Comparison of ENCODE assay signal across 1 cellular context in the genomic region with DNA sequence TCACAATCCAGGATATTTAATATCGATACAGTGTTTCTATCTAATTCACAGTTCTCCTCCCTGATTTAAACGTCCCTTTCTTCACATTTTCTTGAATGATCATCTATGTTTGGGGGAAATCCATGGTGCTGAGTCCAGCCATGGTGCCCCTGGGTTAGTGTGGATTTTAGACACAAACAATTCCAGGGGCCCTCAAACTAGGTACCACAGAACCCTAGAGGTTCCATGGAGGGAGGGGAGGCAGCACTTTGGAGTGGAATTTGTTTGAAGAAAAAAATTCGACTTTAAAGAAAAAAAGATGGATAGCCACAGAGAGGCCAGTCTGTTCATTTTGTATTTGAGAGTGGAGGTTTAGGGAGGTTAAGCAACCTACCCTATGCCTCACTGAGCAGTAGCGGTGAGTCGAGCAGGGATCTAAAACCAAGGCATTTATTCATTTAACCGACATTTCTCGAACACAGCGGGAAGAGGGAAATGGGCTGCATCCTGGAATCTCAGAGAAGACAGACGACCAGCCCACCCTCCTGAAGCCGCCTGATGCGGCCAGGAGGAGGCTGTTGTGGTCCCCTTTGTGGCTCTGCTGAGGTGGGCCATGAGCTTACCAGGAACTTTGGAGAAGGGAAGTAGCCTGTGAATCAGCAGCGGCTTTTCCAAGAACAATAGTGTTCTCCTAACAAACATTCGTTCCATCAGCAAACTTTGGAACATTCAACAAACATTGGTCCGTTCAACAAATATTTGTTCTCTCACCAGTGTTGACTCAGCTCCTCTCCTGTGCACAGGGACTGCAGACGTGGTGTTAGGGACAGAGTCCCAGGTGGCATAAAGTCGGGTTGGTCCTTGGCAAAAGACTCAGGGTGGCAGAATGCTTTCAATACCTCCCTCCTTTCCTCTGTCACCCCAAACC.
TF ChIP-seq lines count a peak whose summit lies in the region.

No MANE protein-coding gene starts in this region.

TF ChIP-seq in HepG2, 621 proteins besides CTCF, POLR2A, EP300 and RAD21 (continued from another document and continues in another):
- TF ChIP-seq, protein P1, sequence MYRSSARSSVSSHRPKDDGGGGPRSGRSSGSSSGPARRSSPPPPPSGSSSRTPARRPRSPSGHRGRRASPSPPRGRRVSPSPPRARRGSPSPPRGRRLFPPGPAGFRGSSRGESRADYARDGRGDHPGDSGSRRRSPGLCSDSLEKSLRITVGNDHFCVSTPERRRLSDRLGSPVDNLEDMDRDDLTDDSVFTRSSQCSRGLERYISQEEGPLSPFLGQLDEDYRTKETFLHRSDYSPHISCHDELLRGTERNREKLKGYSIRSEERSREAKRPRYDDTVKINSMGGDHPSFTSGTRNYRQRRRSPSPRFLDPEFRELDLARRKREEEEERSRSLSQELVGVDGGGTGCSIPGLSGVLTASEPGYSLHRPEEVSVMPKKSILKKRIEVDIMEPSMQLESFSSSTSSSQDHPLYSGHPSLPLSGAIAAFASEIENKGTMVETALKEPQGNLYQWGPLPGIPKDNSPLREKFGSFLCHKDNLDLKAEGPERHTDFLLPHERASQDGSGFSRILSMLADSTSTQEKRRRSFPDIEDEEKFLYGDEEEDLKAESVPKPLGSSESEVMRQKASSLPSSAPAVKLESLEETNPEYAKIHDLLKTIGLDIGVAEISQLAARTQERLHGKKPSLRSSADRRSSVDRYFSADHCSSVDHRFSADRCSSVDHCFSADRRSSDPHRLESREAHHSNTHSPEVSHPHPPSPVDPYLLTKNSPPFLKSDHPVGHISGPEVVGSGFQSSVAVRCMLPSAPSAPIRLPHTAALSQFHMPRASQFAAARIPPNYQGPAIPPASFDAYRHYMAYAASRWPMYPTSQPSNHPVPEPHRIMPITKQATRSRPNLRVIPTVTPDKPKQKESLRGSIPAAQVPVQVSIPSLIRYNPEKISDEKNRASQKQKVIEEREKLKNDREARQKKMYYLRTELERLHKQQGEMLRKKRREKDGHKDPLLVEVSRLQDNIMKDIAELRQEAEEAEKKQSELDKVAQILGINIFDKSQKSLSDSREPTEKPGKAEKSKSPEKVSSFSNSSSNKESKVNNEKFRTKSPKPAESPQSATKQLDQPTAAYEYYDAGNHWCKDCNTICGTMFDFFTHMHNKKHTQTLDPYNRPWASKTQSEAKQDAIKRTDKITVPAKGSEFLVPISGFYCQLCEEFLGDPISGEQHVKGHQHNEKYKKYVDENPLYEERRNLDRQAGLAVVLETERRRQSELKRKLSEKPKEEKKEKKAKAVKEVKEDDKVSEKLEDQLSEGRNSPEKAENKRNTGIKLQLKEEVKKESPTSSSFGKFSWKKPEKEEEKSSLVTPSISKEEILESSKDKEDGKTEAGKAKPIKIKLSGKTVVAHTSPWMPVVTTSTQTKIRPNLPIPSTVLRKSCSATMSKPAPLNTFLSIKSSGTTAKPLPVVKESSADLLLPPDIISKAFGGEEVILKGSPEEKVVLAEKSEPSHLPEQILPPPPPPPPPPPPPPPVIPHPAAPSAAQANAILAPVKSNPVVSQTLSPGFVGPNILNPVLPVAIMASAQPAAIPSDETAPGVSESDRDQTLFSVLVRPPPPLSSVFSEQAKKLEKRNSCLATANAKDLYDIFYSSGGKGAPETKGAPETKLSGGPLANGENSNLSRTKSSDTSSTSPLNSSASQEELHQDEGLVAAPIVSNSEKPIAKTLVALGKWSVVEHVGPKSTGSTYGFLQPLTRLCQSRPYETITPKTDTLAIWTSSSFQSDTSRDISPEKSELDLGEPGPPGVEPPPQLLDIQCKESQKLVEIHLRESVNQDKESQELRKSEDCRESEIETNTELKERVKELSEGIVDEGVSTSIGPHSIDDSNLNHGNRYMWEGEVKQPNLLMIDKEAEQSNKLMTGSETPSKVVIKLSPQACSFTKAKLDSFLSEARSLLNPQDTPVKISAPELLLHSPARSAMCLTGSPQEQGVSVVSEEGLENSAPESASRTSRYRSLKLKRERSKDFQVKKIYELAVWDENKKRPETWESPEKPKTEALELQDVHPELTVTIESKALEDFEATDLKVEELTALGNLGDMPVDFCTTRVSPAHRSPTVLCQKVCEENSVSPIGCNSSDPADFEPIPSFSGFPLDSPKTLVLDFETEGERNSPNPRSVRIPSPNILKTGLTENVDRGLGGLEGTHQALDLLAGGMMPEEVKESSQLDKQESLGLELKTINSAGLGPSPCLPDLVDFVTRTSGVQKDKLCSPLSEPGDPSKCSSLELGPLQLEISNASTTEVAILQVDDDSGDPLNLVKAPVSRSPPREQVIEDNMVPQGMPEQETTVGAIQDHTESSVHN (CRISPR knock-in tag; IDR thresholded peaks at IDR 0.05) = no peak
- TF ChIP-seq ZNF468 (CRISPR knock-in tag; IDR thresholded peaks at IDR 0.05) (no peak), ZNF747 (CRISPR knock-in tag; IDR thresholded peaks at IDR 0.05; ENCODE audit: borderline replicate concordance) (no peak), MLX (CRISPR knock-in tag; IDR thresholded peaks at IDR 0.05) (peak; percentile 85), ZFP36L2 (CRISPR knock-in tag; IDR thresholded peaks at IDR 0.05) (no peak), NR2F1 (CRISPR knock-in tag; IDR thresholded peaks at IDR 0.05) (peak; percentile 30 to 44; a peak in 2 of 4 replicates), PHF21A (CRISPR knock-in tag; IDR thresholded peaks at IDR 0.05) (no peak), ZNF124 (CRISPR knock-in tag; IDR thresholded peaks at IDR 0.05) (no peak), KLF9 (CRISPR knock-in tag; IDR thresholded peaks at IDR 0.05; ENCODE audit: low read depth) (no peak), NAIF1 (CRISPR knock-in tag; IDR thresholded peaks at IDR 0.05; ENCODE audit: borderline replicate concordance) (no peak), SMAD3 (CRISPR knock-in tag; IDR thresholded peaks at IDR 0.05) (peak; percentile 73; the same call in 1 of the 2 replicates), SIX4 (CRISPR knock-in tag; IDR thresholded peaks at IDR 0.05) (peak; percentile 52; the same call in 1 of the 2 replicates), ETV6 (CRISPR knock-in tag; conservative IDR thresholded peaks at IDR 0.05) (0 out of 2 replicates have a peak, but pooled peaks have one; percentile 63), PCBP2 (optimal IDR thresholded peaks at IDR 0.05; ENCODE audit: low read depth, low read length, poor library complexity, severe bottlenecking) (no peak), CCDC6 (CRISPR knock-in tag; IDR thresholded peaks at IDR 0.05) (no peak), BORCS8-MEF2B (CRISPR knock-in tag; IDR thresholded peaks at IDR 0.05) (no peak), ZNF841 (CRISPR knock-in tag; IDR thresholded peaks at IDR 0.05; ENCODE audit: borderline replicate concordance) (no peak), ZSCAN20 (CRISPR knock-in tag; IDR thresholded peaks at IDR 0.05; ENCODE audit: borderline replicate concordance) (no peak), PHF8 (CRISPR knock-in tag; IDR thresholded peaks at IDR 0.05) (no peak), PPARG (CRISPR knock-in tag; conservative IDR thresholded peaks at IDR 0.05) (peak; percentile 73), KLF16 (CRISPR knock-in tag; IDR thresholded peaks at IDR 0.05) (peak in 1 of 2 experiments; percentile 67; a peak in 1 of 4 replicates), ZNF367 (CRISPR knock-in tag; IDR thresholded peaks at IDR 0.05; ENCODE audit: borderline replicate concordance) (no peak), CREB1 (IDR thresholded peaks at IDR 0.05) (no peak), CREB1 (CRISPR knock-in tag; IDR thresholded peaks at IDR 0.05) (peak; percentile 79), GTF3A (CRISPR knock-in tag; conservative IDR thresholded peaks at IDR 0.05) (no peak), NFIC (IDR thresholded peaks at IDR 0.05; ENCODE audit: low read length) (peak; percentile 87), YY1 (IDR thresholded peaks at IDR 0.05; ENCODE audit: insufficient read depth, insufficient replicate concordance, low read depth, low read length) (no peak), TSC22D2 (CRISPR knock-in tag; IDR thresholded peaks at IDR 0.05; ENCODE audit: borderline replicate concordance) (no peak), SIN3A (IDR thresholded peaks at IDR 0.05; ENCODE audit: borderline replicate concordance, low read depth, low read length) (no peak), ZNF713 (CRISPR knock-in tag; IDR thresholded peaks at IDR 0.05) (no peak), AGO2 (optimal IDR thresholded peaks at IDR 0.05; ENCODE audit: low read depth, low read length) (no peak), TRAFD1 (CRISPR knock-in tag; IDR thresholded peaks at IDR 0.05; ENCODE audit: borderline replicate concordance) (no peak), FLYWCH1 (CRISPR knock-in tag; IDR thresholded peaks at IDR 0.05) (no peak), SOX13 (IDR thresholded peaks at IDR 0.05) (peak; percentile 97), SOX13 (CRISPR knock-in tag; conservative IDR thresholded peaks at IDR 0.05 in 1 of 2, IDR thresholded peaks at IDR 0.05 in 1 of 2) (peak in 1 of 2 experiments; percentile 100; a peak in 2 of 4 replicates), KMT2A (CRISPR knock-in tag; IDR thresholded peaks at IDR 0.05) (no peak)
- TF ChIP-seq, protein P2, sequence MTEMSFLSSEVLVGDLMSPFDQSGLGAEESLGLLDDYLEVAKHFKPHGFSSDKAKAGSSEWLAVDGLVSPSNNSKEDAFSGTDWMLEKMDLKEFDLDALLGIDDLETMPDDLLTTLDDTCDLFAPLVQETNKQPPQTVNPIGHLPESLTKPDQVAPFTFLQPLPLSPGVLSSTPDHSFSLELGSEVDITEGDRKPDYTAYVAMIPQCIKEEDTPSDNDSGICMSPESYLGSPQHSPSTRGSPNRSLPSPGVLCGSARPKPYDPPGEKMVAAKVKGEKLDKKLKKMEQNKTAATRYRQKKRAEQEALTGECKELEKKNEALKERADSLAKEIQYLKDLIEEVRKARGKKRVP (CRISPR knock-in tag; IDR thresholded peaks at IDR 0.05) = no peak
- TF ChIP-seq, protein P3, sequence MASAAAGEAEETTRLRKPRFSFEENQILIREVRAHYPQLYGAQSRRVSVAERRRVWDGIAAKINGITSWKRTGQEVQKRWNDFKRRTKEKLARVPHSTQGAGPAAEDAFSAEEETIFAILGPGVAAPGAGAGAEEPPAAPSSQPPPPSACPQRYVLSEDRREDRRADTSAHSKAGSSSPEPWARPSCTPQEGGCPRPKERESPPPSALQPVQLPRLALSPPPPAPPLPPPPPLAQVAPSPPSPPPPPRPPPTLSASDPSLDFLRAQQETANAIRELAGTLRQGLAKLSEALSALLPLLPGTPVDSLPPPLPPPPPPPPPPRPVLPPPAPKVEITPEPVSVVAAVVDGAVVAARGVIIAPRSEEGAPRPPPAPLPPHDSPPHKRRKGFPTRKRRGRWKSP (CRISPR knock-in tag; IDR thresholded peaks at IDR 0.05) = no peak; the same call in 1 of the 2 replicates
- TF ChIP-seq, protein P4, sequence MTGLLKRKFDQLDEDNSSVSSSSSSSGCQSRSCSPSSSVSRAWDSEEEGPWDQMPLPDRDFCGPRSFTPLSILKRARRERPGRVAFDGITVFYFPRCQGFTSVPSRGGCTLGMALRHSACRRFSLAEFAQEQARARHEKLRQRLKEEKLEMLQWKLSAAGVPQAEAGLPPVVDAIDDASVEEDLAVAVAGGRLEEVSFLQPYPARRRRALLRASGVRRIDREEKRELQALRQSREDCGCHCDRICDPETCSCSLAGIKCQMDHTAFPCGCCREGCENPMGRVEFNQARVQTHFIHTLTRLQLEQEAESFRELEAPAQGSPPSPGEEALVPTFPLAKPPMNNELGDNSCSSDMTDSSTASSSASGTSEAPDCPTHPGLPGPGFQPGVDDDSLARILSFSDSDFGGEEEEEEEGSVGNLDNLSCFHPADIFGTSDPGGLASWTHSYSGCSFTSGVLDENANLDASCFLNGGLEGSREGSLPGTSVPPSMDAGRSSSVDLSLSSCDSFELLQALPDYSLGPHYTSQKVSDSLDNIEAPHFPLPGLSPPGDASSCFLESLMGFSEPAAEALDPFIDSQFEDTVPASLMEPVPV (CRISPR knock-in tag; IDR thresholded peaks at IDR 0.05) = no peak
- TF ChIP-seq, protein P5, sequence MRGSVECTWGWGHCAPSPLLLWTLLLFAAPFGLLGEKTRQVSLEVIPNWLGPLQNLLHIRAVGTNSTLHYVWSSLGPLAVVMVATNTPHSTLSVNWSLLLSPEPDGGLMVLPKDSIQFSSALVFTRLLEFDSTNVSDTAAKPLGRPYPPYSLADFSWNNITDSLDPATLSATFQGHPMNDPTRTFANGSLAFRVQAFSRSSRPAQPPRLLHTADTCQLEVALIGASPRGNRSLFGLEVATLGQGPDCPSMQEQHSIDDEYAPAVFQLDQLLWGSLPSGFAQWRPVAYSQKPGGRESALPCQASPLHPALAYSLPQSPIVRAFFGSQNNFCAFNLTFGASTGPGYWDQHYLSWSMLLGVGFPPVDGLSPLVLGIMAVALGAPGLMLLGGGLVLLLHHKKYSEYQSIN (CRISPR knock-in tag; IDR thresholded peaks at IDR 0.05; ENCODE audit: borderline replicate concordance) = no peak
- TF ChIP-seq, protein P6, sequence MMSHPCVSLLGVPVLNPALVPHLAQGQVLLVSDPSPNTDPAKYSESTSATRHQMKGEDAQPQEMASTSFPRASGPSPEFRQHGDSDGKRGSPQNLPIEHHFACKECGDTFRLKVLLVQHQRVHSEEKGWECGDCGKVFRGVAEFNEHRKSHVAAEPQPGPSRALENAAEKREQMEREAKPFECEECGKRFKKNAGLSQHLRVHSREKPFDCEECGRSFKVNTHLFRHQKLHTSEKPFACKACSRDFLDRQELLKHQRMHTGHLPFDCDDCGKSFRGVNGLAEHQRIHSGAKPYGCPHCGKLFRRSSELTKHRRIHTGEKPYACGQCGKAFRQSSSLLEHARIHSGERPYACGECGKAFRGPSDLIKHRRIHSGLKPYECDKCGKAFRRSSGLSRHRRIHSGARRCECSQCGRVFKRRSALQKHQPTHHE (CRISPR knock-in tag; IDR thresholded peaks at IDR 0.05; ENCODE audit: borderline replicate concordance) = no peak
- TF ChIP-seq, protein P7, sequence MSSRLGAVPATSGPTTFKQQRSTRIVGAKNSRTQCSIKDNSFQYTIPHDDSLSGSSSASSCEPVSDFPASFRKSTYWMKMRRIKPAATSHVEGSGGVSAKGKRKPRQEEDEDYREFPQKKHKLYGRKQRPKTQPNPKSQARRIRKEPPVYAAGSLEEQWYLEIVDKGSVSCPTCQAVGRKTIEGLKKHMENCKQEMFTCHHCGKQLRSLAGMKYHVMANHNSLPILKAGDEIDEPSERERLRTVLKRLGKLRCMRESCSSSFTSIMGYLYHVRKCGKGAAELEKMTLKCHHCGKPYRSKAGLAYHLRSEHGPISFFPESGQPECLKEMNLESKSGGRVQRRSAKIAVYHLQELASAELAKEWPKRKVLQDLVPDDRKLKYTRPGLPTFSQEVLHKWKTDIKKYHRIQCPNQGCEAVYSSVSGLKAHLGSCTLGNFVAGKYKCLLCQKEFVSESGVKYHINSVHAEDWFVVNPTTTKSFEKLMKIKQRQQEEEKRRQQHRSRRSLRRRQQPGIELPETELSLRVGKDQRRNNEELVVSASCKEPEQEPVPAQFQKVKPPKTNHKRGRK (CRISPR knock-in tag; IDR thresholded peaks at IDR 0.05) = no peak
